In the genomic region with DNA sequence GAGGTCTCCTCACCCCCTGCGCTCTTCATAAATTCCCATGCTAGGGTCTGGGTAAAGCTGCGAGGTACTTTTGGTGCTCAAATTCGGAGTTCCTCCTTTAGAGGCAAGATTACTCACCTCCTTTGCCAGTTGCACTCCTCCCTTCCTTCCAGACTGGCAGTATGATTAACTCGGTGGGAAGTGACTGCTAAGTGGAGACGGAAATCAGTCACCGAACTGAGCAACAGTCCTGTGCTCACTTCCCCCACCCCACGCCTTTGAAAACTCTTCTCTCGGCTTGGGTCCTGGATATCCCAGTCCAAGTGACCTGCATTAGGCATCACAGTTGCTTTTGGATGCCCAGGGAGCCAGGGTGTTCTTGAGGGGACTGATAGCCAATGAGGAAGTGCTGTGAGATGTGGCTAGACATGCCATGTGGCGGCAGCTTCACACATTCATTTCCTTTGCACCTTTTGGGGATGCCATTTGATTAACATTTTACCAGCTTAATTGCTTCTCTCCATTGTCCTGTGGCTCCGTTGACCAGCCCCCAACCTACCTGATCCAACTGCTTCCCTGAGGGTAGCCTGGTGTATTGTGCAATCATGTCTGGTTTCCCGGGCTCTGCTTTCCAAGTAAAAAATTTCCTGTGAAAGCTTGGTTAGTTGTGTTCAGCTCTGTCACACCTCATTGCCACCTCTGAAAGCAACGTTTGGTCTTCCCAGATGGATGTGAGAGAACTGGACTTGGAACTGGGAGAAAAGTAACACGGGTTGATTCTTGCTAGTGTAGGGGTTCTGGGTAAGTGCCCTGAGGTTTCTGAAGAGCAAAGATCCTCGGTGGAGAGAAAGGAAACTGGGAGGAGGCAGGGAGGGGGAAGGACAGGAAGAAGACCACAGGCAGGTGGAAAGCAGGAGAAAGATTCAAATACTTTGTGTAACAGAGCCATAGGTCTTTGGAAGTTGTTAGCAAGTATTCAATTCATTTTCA, we compare ENCODE assay signal across 8 cellular contexts. TPM values are rescaled to one million over a fixed set of nuclear protein-coding genes. Genes with fewer than 3 reads are reported as not detected.
DNase-seq lines count a peak whose midpoint lies in the region; ATAC-seq and TF ChIP-seq lines count a peak whose summit lies in the region.

No MANE protein-coding gene starts in this region.

- RAD21 ChIA-PET in HCT116 (lab: Charles Lee; ENCODE audit: low non-redundant PET in 1 of 2, low total read pairs in 2 of 2, uncharacterized antibody in 2 of 2, unreplicated experiment in 2 of 2): interaction anchor here in 1 of 2 experiments (0.8 kb wide), 1 partner anchor 54 kb away, joined by 3 read pairs; no protein-coding TSS in a partner anchor

- intact Hi-C loops in HCT116 (cut with micrococcal nuclease) (loop anchor here (5.0 kb wide), 3 partner anchors 137 to 212 kb away; a partner anchor contains a TSS), MCF 10A (cut with micrococcal nuclease) (loop anchor here (1.0 kb wide), 3 partner anchors 9 to 136 kb away; a partner anchor contains a TSS), posterior cingulate gyrus (cut with DNase I) (no loop called here)

- H4K20me1 ChIP-seq in HCT116 (ENCODE audit: insufficient read depth): no peaks in the 10 kb centered on the region

- no peaks in the 10 kb centered on the region for H3K9me3 Mint-ChIP-seq in MCF 10A (ENCODE audit: unreplicated experiment)
- no peaks in the 10 kb centered on the region for H3K9me3 Mint-ChIP-seq in immature natural killer cell

- H3K27me3 Mint-ChIP-seq in MCF 10A (ENCODE audit: insufficient read depth, unreplicated experiment) (no peaks in the 10 kb centered on the region), immature natural killer cell (ENCODE audit: low read depth in 3 of 3) (peaks cover 0 to 8% (median 0%) of the 10 kb centered on the region in 3 donors)

- TF ChIP-seq POLR2A in HCT116 (IDR thresholded peaks at IDR 0.05; ENCODE audit: borderline replicate concordance, extremely low read depth, insufficient read depth, insufficient read length): no peak

- 0 out of 2 replicates have a peak, but pooled peaks have one; percentile 2 for TF ChIP-seq RAD21 in HCT116 (IDR thresholded peaks at IDR 0.05; ENCODE audit: low read depth)

- H3K4me2 ChIP-seq in HCT116 (ENCODE audit: low read length): peak overlapping the region; percentile 93

- H3K36me3 Mint-ChIP-seq in MCF 10A (ENCODE audit: insufficient read depth, unreplicated experiment) (peaks cover 39% of the 10 kb centered on the region), immature natural killer cell (peaks cover 19 to 30% (median 23%) of the 10 kb centered on the region in 3 donors)

- H3K4me1 ChIP-seq in HCT116 (ENCODE audit: control insufficient read depth in 1 of 2, insufficient read depth in 2 of 2, low read length in 2 of 2): peaks cover 10 to 15% of the 10 kb centered on the region in 2 experiments; a peak in 3 of 4 replicates

- H3K27ac ChIP-seq in HCT116 (ENCODE audit: low read depth, low read length): peak overlapping the region; percentile 86

- peak; percentile 57 for ATAC-seq in HCT116

- H3K27me3 ChIP-seq in HCT116 (ENCODE audit: insufficient read depth, low read length) (no peaks in the 10 kb centered on the region), MG63 (no peaks in the 10 kb centered on the region)

- peaks cover 55% of the 10 kb centered on the region for H3K79me2 ChIP-seq in HCT116 (ENCODE audit: insufficient read depth, low read length)

- TF ChIP-seq CTCF in GM12875 (IDR thresholded peaks at IDR 0.05; ENCODE audit: borderline replicate concordance, insufficient read depth, low read depth, low read length) (no peak), HCT116 (IDR thresholded peaks at IDR 0.05 in 2 of 3, conservative IDR thresholded peaks at IDR 0.05 in 1 of 3; ENCODE audit: borderline replicate concordance in 1 of 3, insufficient read depth in 1 of 3, low read depth in 2 of 3, low read length in 2 of 3) (no peak), MCF 10A (IDR thresholded peaks at IDR 0.05; ENCODE audit: unreplicated experiment) (no peak)

- H3K4me1 Mint-ChIP-seq in MCF 10A (ENCODE audit: insufficient read depth, unreplicated experiment) (peaks cover 33% of the 10 kb centered on the region), immature natural killer cell (peaks cover 42 to 58% of the 10 kb centered on the region in 2 donors)

- H3K9me2 ChIP-seq in HCT116 (ENCODE audit: insufficient read depth): no peaks in the 10 kb centered on the region

- no peak overlapping the region for H2AFZ ChIP-seq in HCT116 (ENCODE audit: low read depth, low read length, poor library complexity, severe bottlenecking)

- peak overlapping the region; percentile 97 for H3K9ac ChIP-seq in HCT116 (ENCODE audit: low read length)

- H3K27ac Mint-ChIP-seq in MCF 10A (ENCODE audit: low read depth, unreplicated experiment) (peak overlapping the region; percentile 95), immature natural killer cell (peak overlapping the region; percentile 93 to 98 (median 97))

- BruUV-seq in HCT116 (replicated peaks; lab: Mats Ljungman, UMichigan) (no TSS peak), MCF 10A (replicated peaks; lab: Mats Ljungman, UMichigan) (TSS peak; percentile 51)

- CTCF ChIA-PET in HCT116 (lab: Charles Lee): interaction anchor here (0.8 kb wide), 1 partner anchor 54 kb away, joined by 3 read pairs; no protein-coding TSS in a partner anchor
- CTCF ChIA-PET in MCF 10A (lab: Yijun Ruan, JAX): interaction anchor here (0.6 to 1.8 kb wide), 12 partner anchors 9 to 522 kb away, joined by 3 to 9 read pairs (median 4); a partner anchor contains a TSS

- H3K4me3 Mint-ChIP-seq in MCF 10A (ENCODE audit: unreplicated experiment): peak overlapping the region; percentile 93
- peak overlapping the region; percentile 96 to 100 (median 99) for H3K4me3 Mint-ChIP-seq in immature natural killer cell

- POLR2A ChIA-PET in HCT116 (lab: Charles Lee) (interaction anchor here (0.7 to 2.4 kb wide), 18 partner anchors 9 to 210 kb away, joined by 3 to 18 read pairs (median 5); a partner anchor contains a TSS), MCF 10A (lab: Yijun Ruan, JAX) (interaction anchor here (0.7 to 6.3 kb wide), 28 partner anchors 9 to 633 kb away, joined by 3 to 81 read pairs (median 4); a partner anchor contains a TSS)

- H3K36me3 ChIP-seq in HCT116 (ENCODE audit: control insufficient read depth in 1 of 2, insufficient read depth in 2 of 2, low read length in 2 of 2) (peaks cover 18 to 34% of the 10 kb centered on the region in 2 experiments), MG63 (peaks cover 4% of the 10 kb centered on the region; the same call in 1 of the 2 replicates)

- peak; percentile 45 for DNase-seq in HCT116 (ENCODE audit: low read depth, low spot score)
- peak; percentile 51 for DNase-seq in MG63
- DNase-seq in T-helper 9 cell: peak; percentile 26
- DNase-seq in MCF 10A (ENCODE audit: unreplicated experiment): peak; percentile 85
- DNase-seq in immature natural killer cell: peak; percentile 45 to 52 (median 52)
- peak; percentile 41 for DNase-seq in stimulated activated CD4-positive, alpha-beta T cell treated with anti-CD3 and anti-CD28 coated beads, Interleukin-12 subunit alpha, Interleukin-12 subunit beta, amount 100 ng/mL, for 4 hours
- no peak for DNase-seq in posterior cingulate gyrus

- H3K9me3 ChIP-seq in HCT116 (ENCODE audit: control insufficient read depth in 1 of 2, insufficient read depth in 1 of 2, low read depth in 1 of 2, low read length in 2 of 2): no peaks in the 10 kb centered on the region
- no peaks in the 10 kb centered on the region for H3K9me3 ChIP-seq in MG63

- H3K4me3 ChIP-seq in GM12875 (ENCODE audit: low read depth, low read length): peak overlapping the region; percentile 77
- peak overlapping the region; percentile 80 to 96 for H3K4me3 ChIP-seq in HCT116 (replicated peaks in 1 of 2; ENCODE audit: low read depth in 1 of 2, low read length in 2 of 2)
- peak overlapping the region; percentile 59 for H3K4me3 ChIP-seq in MG63

RNA-seq across cellular contexts. Expression of a gene that starts 1.0 kb away (rescaled TPM):
- total RNA-seq in HCT116 (2021; ENCODE audit: unreplicated experiment) (63.0 TPM), MCF 10A (2022) (56.0 and 63.9 TPM in 2 replicates)
- polyA plus RNA-seq in HCT116 (2012): 80.9 and 86.7 TPM in 2 replicates
- 21.3 and 26.7 TPM in 2 replicates for total RNA-seq in MG63 (2014; rRNA removed; shearing (Covaris generic); ENCODE audit: low replicate concordance)
- polyA plus RNA-seq in immature natural killer cell: 10 to 100 TPM; 38.8 to 71.6 (median 69.6) TPM

RNA-seq across cellular contexts. Expression of a gene that starts 8.9 kb away (rescaled TPM):
- 35.4 TPM for total RNA-seq in HCT116 (2021; ENCODE audit: unreplicated experiment)
- polyA plus RNA-seq in HCT116 (2012): 34.6 and 39.5 TPM in 2 replicates
- total RNA-seq in MG63 (2014; rRNA removed; shearing (Covaris generic); ENCODE audit: low replicate concordance): 21.4 and 23.3 TPM in 2 replicates
- 22.5 and 34.9 TPM in 2 replicates for total RNA-seq in MCF 10A (2022)
- 10 to 100 TPM; 17.7 to 29.2 (median 26.2) TPM for polyA plus RNA-seq in immature natural killer cell

RNA-seq across cellular contexts. Expression of a gene that starts 15.1 kb away (rescaled TPM):
- 235 TPM for total RNA-seq in HCT116 (2021; ENCODE audit: unreplicated experiment)
- 156 and 191 TPM in 2 replicates for polyA plus RNA-seq in HCT116 (2012)
- 145 and 217 TPM in 2 replicates for total RNA-seq in MG63 (2014; rRNA removed; shearing (Covaris generic); ENCODE audit: low replicate concordance)
- total RNA-seq in MCF 10A (2022): 140 and 168 TPM in 2 replicates
- 10 to 100 TPM; 85.6 to 95.6 (median 93.3) TPM for polyA plus RNA-seq in immature natural killer cell

RNA-seq across cellular contexts. Expression of a gene that starts 15.6 kb away (rescaled TPM):
- 21.8 TPM for total RNA-seq in HCT116 (2021; ENCODE audit: unreplicated experiment)
- 15.0 and 18.1 TPM in 2 replicates for polyA plus RNA-seq in HCT116 (2012)
- total RNA-seq in MG63 (2014; rRNA removed; shearing (Covaris generic); ENCODE audit: low replicate concordance): 31.7 and 47.5 TPM in 2 replicates
- 27.2 and 34.7 TPM in 2 replicates for total RNA-seq in MCF 10A (2022)
- 10 to 100 TPM; 40.2 to 49.4 (median 45.5) TPM for polyA plus RNA-seq in immature natural killer cell

RNA-seq across cellular contexts. Expression of a gene that starts 34.2 kb away (rescaled TPM):
- total RNA-seq in HCT116 (2021; ENCODE audit: unreplicated experiment): 0.05 TPM
- polyA plus RNA-seq in HCT116 (2012): 0.03 and 0.04 TPM in 2 replicates
- not detected in 2 replicates for total RNA-seq in MG63 (2014; rRNA removed; shearing (Covaris generic); ENCODE audit: low replicate concordance)
- total RNA-seq in MCF 10A (2022): 0.14 TPM in 1 of 2 replicates, not detected in the other
- under 1 TPM in 1 of 3 donors, not detected in 2; 0.21 TPM for polyA plus RNA-seq in immature natural killer cell

Comparison
In these comparisons a context has a peak if more than half of its experiments do, and no peak if none do; other contexts are left out.
1. DNase-seq: peak in HCT116 (single experiment), MG63 (single experiment), T-helper 9 cell (single experiment), MCF 10A (single experiment), immature natural killer cell (3 of 3) and stimulated activated CD4-positive, alpha-beta T cell treated with anti-CD3 and anti-CD28 coated beads, Interleukin-12 subunit alpha, Interleukin-12 subunit beta, amount 100 ng/mL, for 4 hours (single experiment); none in posterior cingulate gyrus (0 of 10).
2. Peak in every context shown above with its lines, with median percentiles within 50 percentile points of each other: H3K4me3 ChIP-seq.